In the genomic region with DNA sequence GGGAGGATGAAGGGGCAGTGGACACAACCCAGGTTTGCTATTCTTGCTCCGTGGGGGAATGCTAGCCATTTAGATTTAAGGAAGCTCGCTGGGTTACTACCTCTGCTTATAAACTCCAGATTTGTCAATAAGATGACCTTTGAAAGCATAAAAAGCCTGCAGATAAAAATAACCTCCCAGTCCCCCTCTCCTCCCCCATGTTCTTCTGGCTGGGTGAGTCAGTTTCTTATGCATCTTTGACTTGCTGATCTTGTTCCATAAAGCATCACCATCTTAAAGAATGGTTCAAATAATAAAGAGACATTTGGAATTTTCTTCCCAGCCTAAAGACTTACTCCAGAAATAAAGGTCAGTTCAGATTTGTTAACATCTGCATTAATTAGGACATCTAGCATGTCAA, we compare ENCODE assay signal across 23 cellular contexts.
"Had no signal": no experiment of that assay in that cellular context is flagged by ENCODE, and none has a peak within 500 bp of the region (broad histone marks: within the 10 kb centered on the region; RNA-seq: fewer than 3 reads in every experiment).

No MANE protein-coding gene starts in this region.

- H2AFZ ChIP-seq: hepatocyte had no signal

- H3K9me3 ChIP-seq: left lung, pancreas, tibial artery had no signal

- H3K27ac ChIP-seq: hepatocyte, left lung, pancreas, skin epidermis, tibial artery had no signal

- H3K27me3 ChIP-seq: hepatocyte, left lung, pancreas, tibial artery had no signal

- H3K36me3 ChIP-seq: left lung, pancreas, tibial artery had no signal

- H3K4me2 ChIP-seq: hepatocyte had no signal

- DNase-seq: activated CD4-positive, alpha-beta memory T cell treated with anti-CD3 and anti-CD28 coated beads, Interleukin-2, amount 10 ng/mL, durations not matched to agents 7 days and 5 days; activated CD4-positive, alpha-beta T cell treated with anti-CD3 and anti-CD28 coated beads, Interleukin-2, amount 10 ng/mL, durations not matched to agents 24 days and 14 days; activated effector memory CD4-positive, alpha-beta T cell treated with Interleukin-2 at 50 U/mL for 16 hours; activated naive CD4-positive, alpha-beta T cell treated with anti-CD3 and anti-CD28 coated beads for 36 hours; activated naive CD8-positive, alpha-beta T cell treated with anti-CD3 and anti-CD28 coated beads, Interleukin-2, amount 10 ng/mL, durations not matched to agents 7 days and 5 days; activated T-cell treated with anti-CD3 and anti-CD28 coated beads, Interleukin-2, amount 50 U/mL, for 72 hours; amygdala; dermis blood vessel endothelial cell; effector memory CD4-positive, alpha-beta T cell; immature natural killer cell; kidney glomerular epithelial cell; left lung; naive thymus-derived CD4-positive, alpha-beta T cell; pancreas; right cardiac atrium; stimulated activated CD4-positive, alpha-beta T cell treated with anti-CD3 and anti-CD28 coated beads, Interleukin-2, amount 100 ng/mL, for 24 hours; stimulated activated naive CD8-positive, alpha-beta T cell treated with anti-CD3 and anti-CD28 coated beads, Interleukin-15, amount 100 ng/mL, for 72 hours; tibial artery had no signal

- ATAC-seq: activated T-cell treated with anti-CD3 and anti-CD28 coated beads, Interleukin-2, amount 50 U/mL, for 72 hours; esophagus mucosa; left lung; naive thymus-derived CD4-positive, alpha-beta T cell; pancreas; right cardiac atrium; stimulated activated effector memory CD8-positive, alpha-beta T cell treated with anti-CD3 and anti-CD28 coated beads, Interleukin-12 subunit alpha, Interleukin-12 subunit beta, amount 100 ng/mL, for 72 hours; stimulated activated naive CD8-positive, alpha-beta T cell treated with anti-CD3 and anti-CD28 coated beads, Interleukin-15, amount 100 ng/mL, for 72 hours had no signal

- H3K4me3 ChIP-seq: hepatocyte, left lung, lung, pancreas, skin epidermis, tibial artery had no signal
